26 cellular contexts compared by ENCODE assay signal in genomic region chr17:50739098-50739497, GRCh38. TPM values are rescaled to one million over a fixed set of nuclear protein-coding genes. Genes with fewer than 3 reads are reported as not detected.
DNase-seq lines count a peak whose midpoint lies in the region; ATAC-seq and TF ChIP-seq lines count a peak whose summit lies in the region.
"Had no signal": no experiment of that assay in that cellular context is flagged by ENCODE, and none has a peak within 500 bp of the region (broad histone marks: within the 10 kb centered on the region; RNA-seq: fewer than 3 reads in every experiment).

No MANE protein-coding gene starts in this region.

- no peak overlapping the region for H3K27ac ChIP-seq in CD4-positive, alpha-beta memory T cell (ENCODE audit: low read depth, low read length)
- H3K27ac ChIP-seq in mesenchymal stem cell (ENCODE audit: low read length, poor library complexity, severe bottlenecking) (no peak overlapping the region), coronary artery (no peak overlapping the region)
- H3K27ac ChIP-seq: epithelial cell of prostate, upper lobe of right lung, WERI-Rb-1 had no signal

- no peak overlapping the region for H2BK5ac ChIP-seq in mesenchymal stem cell (ENCODE audit: low read depth, low read length, poor library complexity, severe bottlenecking)

- H3K36me3 Mint-ChIP-seq in activated CD4-positive, alpha-beta T cell treated with anti-CD3 and anti-CD28 coated beads, Interleukin-2, amount 10 ng/mL, durations not matched to agents 24 days and 14 days (ENCODE audit: low read depth): peaks cover 57% of the 10 kb centered on the region
- peaks cover 54 to 75% of the 10 kb centered on the region in 2 donors for H3K36me3 Mint-ChIP-seq in CD4-positive, alpha-beta memory T cell
- peaks cover 32% of the 10 kb centered on the region for H3K36me3 Mint-ChIP-seq in activated naive CD8-positive, alpha-beta T cell treated with anti-CD3 and anti-CD28 coated beads, Interleukin-2, amount 10 ng/mL, durations not matched to agents 7 days and 5 days

- TF ChIP-seq CTCF in coronary artery (IDR thresholded peaks at IDR 0.05): no peak

- no peak overlapping the region for H3K23ac ChIP-seq in mesenchymal stem cell (ENCODE audit: low read length in 2 of 2)

- peak overlapping the region; percentile 12 for H3K9ac ChIP-seq in mesenchymal stem cell (ENCODE audit: low read length)

- no peak for ATAC-seq in activated naive CD8-positive, alpha-beta T cell treated with anti-CD3 and anti-CD28 coated beads, Interleukin-2, amount 10 ng/mL, durations not matched to agents 7 days and 5 days (ENCODE audit: low read depth)
- ATAC-seq: upper lobe of right lung had no signal

- H2AK5ac ChIP-seq in mesenchymal stem cell (ENCODE audit: low read length, severe bottlenecking): no peak overlapping the region

- H3K27me3 ChIP-seq in CD4-positive, alpha-beta memory T cell (ENCODE audit: insufficient read depth, low read length): no peaks in the 10 kb centered on the region
- H3K27me3 ChIP-seq in mesenchymal stem cell (ENCODE audit: control insufficient read depth in 1 of 2, insufficient read depth in 1 of 2, low read length in 2 of 2): no peaks in the 10 kb centered on the region
- H3K27me3 ChIP-seq: upper lobe of right lung had no signal

- H3K18ac ChIP-seq in mesenchymal stem cell (ENCODE audit: low read depth in 1 of 2, low read length in 2 of 2): no peak overlapping the region

- peaks cover 60% of the 10 kb centered on the region for H3K36me3 ChIP-seq in CD4-positive, alpha-beta memory T cell (ENCODE audit: insufficient read depth, low read length)
- H3K36me3 ChIP-seq in mesenchymal stem cell (ENCODE audit: control insufficient read depth in 1 of 2, insufficient read depth in 2 of 2, low read depth in 1 of 2, low read length in 2 of 2): peaks cover 19 to 67% of the 10 kb centered on the region in 2 experiments

- peak overlapping the region; percentile 6 for H3K27ac Mint-ChIP-seq in activated CD4-positive, alpha-beta T cell treated with anti-CD3 and anti-CD28 coated beads, Interleukin-2, amount 10 ng/mL, durations not matched to agents 24 days and 14 days
- H3K27ac Mint-ChIP-seq in CD4-positive, alpha-beta memory T cell: peak overlapping the region in 5 of 7 donors; percentile 5 to 84 (median 38)
- peak overlapping the region; percentile 27 for H3K27ac Mint-ChIP-seq in activated naive CD8-positive, alpha-beta T cell treated with anti-CD3 and anti-CD28 coated beads, Interleukin-2, amount 10 ng/mL, durations not matched to agents 7 days and 5 days
- H3K27ac Mint-ChIP-seq: activated T-helper 2 cell treated with anti-CD3 and anti-CD28 coated beads, Interferon-gamma antibody, Interleukin-2, Interleukin-4, amounts not matched to agents 10 μg/mL and 5 μg/mL and 100 μg/mL, durations not matched to agents 14 hours and 24 hours and 36 hours had no signal

- no peak overlapping the region for H3K14ac ChIP-seq in mesenchymal stem cell (ENCODE audit: low read length in 2 of 2)

- H2BK120ac ChIP-seq in mesenchymal stem cell (ENCODE audit: low read depth, low read length): no peak overlapping the region

- peaks cover 25% of the 10 kb centered on the region for H3K4me1 Mint-ChIP-seq in activated CD4-positive, alpha-beta T cell treated with anti-CD3 and anti-CD28 coated beads, Interleukin-2, amount 10 ng/mL, durations not matched to agents 24 days and 14 days
- H3K4me1 Mint-ChIP-seq in CD4-positive, alpha-beta memory T cell: peaks cover 17 to 38% (median 20%) of the 10 kb centered on the region in 4 donors
- H3K4me1 Mint-ChIP-seq in activated naive CD8-positive, alpha-beta T cell treated with anti-CD3 and anti-CD28 coated beads, Interleukin-2, amount 10 ng/mL, durations not matched to agents 7 days and 5 days: peaks cover 15% of the 10 kb centered on the region

- DNase-seq in activated CD4-positive, alpha-beta T cell treated with anti-CD3 and anti-CD28 coated beads, Interleukin-2, amount 10 ng/mL, durations not matched to agents 24 days and 14 days: no peak
- no peak for DNase-seq in activated CD4-positive, alpha-beta T cell treated with anti-CD3 and anti-CD28 coated beads, Interleukin-2, amount 50 U/mL, for 1 hour
- DNase-seq in CD4-positive, alpha-beta memory T cell: no peak
- no peak for DNase-seq in activated naive CD8-positive, alpha-beta T cell treated with anti-CD3 and anti-CD28 coated beads, Interleukin-2, amount 10 ng/mL, durations not matched to agents 7 days and 5 days
- DNase-seq in mesenchymal stem cell (no peak), coronary artery (ENCODE audit: low spot score) (no peak), HCEC 1CT (no peak), RKO (ENCODE audit: low spot score) (no peak)
- DNase-seq: 8988T; activated CD8-positive, alpha-beta memory T cell treated with anti-CD3 and anti-CD28 coated beads for 24 hours; anterior cingulate cortex; glutamatergic neuron; IMR-90; NCI-H1105 treated with DMSO at 0.1 percent for 48 hours; NCI-H2029; NCI-H2227 treated with DMSO at 0.1 percent for 48 hours; posterior cingulate gyrus; stimulated activated CD4-positive, alpha-beta T cell treated with anti-CD3 and anti-CD28 coated beads, Interleukin-15, amount 100 ng/mL, for 24 hours; upper lobe of right lung; WERI-Rb-1 had no signal

- no peak overlapping the region for H3K4ac ChIP-seq in mesenchymal stem cell (ENCODE audit: low read depth in 1 of 2, low read length in 2 of 2)

- WGBS in mesenchymal stem cell: 80% methylated on average over 1 of the region's 2 CpGs

- H3K9me3 ChIP-seq in CD4-positive, alpha-beta memory T cell (ENCODE audit: control insufficient read depth in 1 of 2, low read length in 2 of 2): no peaks in the 10 kb centered on the region
- H3K9me3 ChIP-seq in mesenchymal stem cell (ENCODE audit: control insufficient read depth, low read length): no peaks in the 10 kb centered on the region
- H3K9me3 ChIP-seq: upper lobe of right lung had no signal

- no peaks in the 10 kb centered on the region for H3K9me3 Mint-ChIP-seq in activated CD4-positive, alpha-beta T cell treated with anti-CD3 and anti-CD28 coated beads, Interleukin-2, amount 10 ng/mL, durations not matched to agents 24 days and 14 days
- H3K9me3 Mint-ChIP-seq in CD4-positive, alpha-beta memory T cell: no peaks in the 10 kb centered on the region
- no peaks in the 10 kb centered on the region for H3K9me3 Mint-ChIP-seq in activated naive CD8-positive, alpha-beta T cell treated with anti-CD3 and anti-CD28 coated beads, Interleukin-2, amount 10 ng/mL, durations not matched to agents 7 days and 5 days
- H3K9me3 Mint-ChIP-seq: activated T-helper 2 cell treated with anti-CD3 and anti-CD28 coated beads, Interferon-gamma antibody, Interleukin-2, Interleukin-4, amounts not matched to agents 10 μg/mL and 5 μg/mL and 100 μg/mL, durations not matched to agents 14 hours and 24 hours and 36 hours; neural crest cell had no signal

- H3K4me3 Mint-ChIP-seq in activated CD4-positive, alpha-beta T cell treated with anti-CD3 and anti-CD28 coated beads, Interleukin-2, amount 10 ng/mL, durations not matched to agents 24 days and 14 days: no peak overlapping the region
- H3K4me3 Mint-ChIP-seq in CD4-positive, alpha-beta memory T cell: no peak overlapping the region
- H3K4me3 Mint-ChIP-seq in activated naive CD8-positive, alpha-beta T cell treated with anti-CD3 and anti-CD28 coated beads, Interleukin-2, amount 10 ng/mL, durations not matched to agents 7 days and 5 days: no peak overlapping the region
- H3K4me3 Mint-ChIP-seq: neural crest cell had no signal

- no peak overlapping the region for H4K8ac ChIP-seq in mesenchymal stem cell (ENCODE audit: low read length)

- H3K79me1 ChIP-seq in mesenchymal stem cell (replicated peaks; ENCODE audit: low read length, poor library complexity, severe bottlenecking): peaks cover 7% of the 10 kb centered on the region

- intact Hi-C loops in activated CD4-positive, alpha-beta T cell treated with anti-CD3 and anti-CD28 coated beads, Interleukin-2, amount 10 ng/mL, durations not matched to agents 24 days and 14 days (cut with micrococcal nuclease): no loop called here
- intact Hi-C loops in CD4-positive, alpha-beta memory T cell (cut with micrococcal nuclease): no loop called here

- CTCF ChIA-PET in CD4-positive, alpha-beta memory T cell (lab: Charles Lee; ENCODE audit: partially characterized antibody): no interaction called here

- no peak overlapping the region for H4K91ac ChIP-seq in mesenchymal stem cell (ENCODE audit: low read length)

- no peaks in the 10 kb centered on the region for H3K27me3 Mint-ChIP-seq in activated CD4-positive, alpha-beta T cell treated with anti-CD3 and anti-CD28 coated beads, Interleukin-2, amount 10 ng/mL, durations not matched to agents 24 days and 14 days
- no peaks in the 10 kb centered on the region for H3K27me3 Mint-ChIP-seq in CD4-positive, alpha-beta memory T cell
- no peaks in the 10 kb centered on the region for H3K27me3 Mint-ChIP-seq in activated naive CD8-positive, alpha-beta T cell treated with anti-CD3 and anti-CD28 coated beads, Interleukin-2, amount 10 ng/mL, durations not matched to agents 7 days and 5 days

- H2BK15ac ChIP-seq in mesenchymal stem cell (ENCODE audit: low read depth, poor library complexity, severe bottlenecking): no peak overlapping the region

- no peak overlapping the region for H2BK12ac ChIP-seq in mesenchymal stem cell (ENCODE audit: low read length in 2 of 2)

- H3K4me3 ChIP-seq in CD4-positive, alpha-beta memory T cell (ENCODE audit: low read length in 2 of 2): no peak overlapping the region
- H3K4me3 ChIP-seq in mesenchymal stem cell (ENCODE audit: insufficient read depth in 1 of 2, low read depth in 1 of 2, low read length in 2 of 2) (no peak overlapping the region), coronary artery (no peak overlapping the region)
- H3K4me3 ChIP-seq: upper lobe of right lung had no signal

- no peak overlapping the region for H2AFZ ChIP-seq in mesenchymal stem cell (ENCODE audit: low read depth, low read length)

- POLR2A ChIA-PET in CD4-positive, alpha-beta memory T cell (lab: Charles Lee; ENCODE audit: partially characterized antibody): no interaction called here
- POLR2A ChIA-PET in activated naive CD8-positive, alpha-beta T cell treated with anti-CD3 and anti-CD28 coated beads, Interleukin-2, amount 10 ng/mL, durations not matched to agents 7 days and 5 days (lab: Charles Lee): no interaction called here

- peaks cover 29% of the 10 kb centered on the region for H3K4me1 ChIP-seq in CD4-positive, alpha-beta memory T cell (ENCODE audit: insufficient read depth, low read length)
- H3K4me1 ChIP-seq in mesenchymal stem cell (ENCODE audit: control insufficient read depth, insufficient read depth, low read depth, low read length): peaks cover 7% of the 10 kb centered on the region

- no peak overlapping the region for H3K4me2 ChIP-seq in mesenchymal stem cell (ENCODE audit: low read length, poor library complexity, severe bottlenecking)

RNA-seq across cellular contexts. Expression of gene LUC7L3, which starts 19.7 kb away (rescaled TPM):
- 125 and 133 TPM in 2 replicates for total RNA-seq in activated CD4-positive, alpha-beta T cell treated with anti-CD3 and anti-CD28 coated beads, Interleukin-2, amount 10 ng/mL, durations not matched to agents 24 days and 14 days
- 100 to 1,000 TPM; 254 to 291 TPM for total RNA-seq in CD4-positive, alpha-beta memory T cell
- polyA plus RNA-seq in CD4-positive, alpha-beta memory T cell: 10 to 100 TPM; 21.9 to 79.6 TPM
- total RNA-seq in activated naive CD8-positive, alpha-beta T cell treated with anti-CD3 and anti-CD28 coated beads, Interleukin-2, amount 10 ng/mL, durations not matched to agents 7 days and 5 days: 100 to 1,000 TPM; 184 to 200 TPM
- polyA plus RNA-seq in mesenchymal stem cell (2013, experiment 1 of 2): 99.9 TPM
- polyA plus RNA-seq in mesenchymal stem cell (2013, experiment 2 of 2): 97.1 TPM

RNA-seq across cellular contexts. Expression of gene ANKRD40CL, which starts 28.2 kb away (rescaled TPM):
- not detected in 2 replicates for total RNA-seq in activated CD4-positive, alpha-beta T cell treated with anti-CD3 and anti-CD28 coated beads, Interleukin-2, amount 10 ng/mL, durations not matched to agents 24 days and 14 days
- total RNA-seq in CD4-positive, alpha-beta memory T cell: not detected
- polyA plus RNA-seq in CD4-positive, alpha-beta memory T cell: not detected
- not detected for total RNA-seq in activated naive CD8-positive, alpha-beta T cell treated with anti-CD3 and anti-CD28 coated beads, Interleukin-2, amount 10 ng/mL, durations not matched to agents 7 days and 5 days
- polyA plus RNA-seq in mesenchymal stem cell (2013, experiment 1 of 2): not detected
- not detected for polyA plus RNA-seq in mesenchymal stem cell (2013, experiment 2 of 2)
- total RNA-seq: activated T-helper 2 cell treated with anti-CD3 and anti-CD28 coated beads, Interferon-gamma antibody, Interleukin-2, Interleukin-4, amounts not matched to agents 10 μg/mL and 5 μg/mL and 100 μg/mL, durations not matched to agents 14 hours and 24 hours and 36 hours; cardiac septum; IMR-90; lower leg skin; neural crest cell; upper lobe of right lung had no signal
- polyA plus RNA-seq: IMR-90, keratinocyte had no signal

RNA-seq across cellular contexts. Expression of gene ANKRD40, which starts 31.4 kb away (rescaled TPM):
- 47.7 and 49.8 TPM in 2 replicates for total RNA-seq in activated CD4-positive, alpha-beta T cell treated with anti-CD3 and anti-CD28 coated beads, Interleukin-2, amount 10 ng/mL, durations not matched to agents 24 days and 14 days
- 10 to 100 TPM; 34.2 to 39.3 TPM for total RNA-seq in CD4-positive, alpha-beta memory T cell
- 1 to 10 TPM; 2.1 to 8.1 TPM for polyA plus RNA-seq in CD4-positive, alpha-beta memory T cell
- 10 to 100 TPM; 30.3 to 31.4 TPM for total RNA-seq in activated naive CD8-positive, alpha-beta T cell treated with anti-CD3 and anti-CD28 coated beads, Interleukin-2, amount 10 ng/mL, durations not matched to agents 7 days and 5 days
- polyA plus RNA-seq in mesenchymal stem cell (2013, experiment 1 of 2): 25.9 TPM
- polyA plus RNA-seq in mesenchymal stem cell (2013, experiment 2 of 2): 26.3 TPM
